Comparison of ENCODE assay signal across 8 cellular contexts in genomic region chr16:50671644-50672260, GRCh38. TPM values are rescaled to one million over a fixed set of nuclear protein-coding genes. Genes with fewer than 3 reads are reported as not detected.
DNase-seq lines count a peak whose midpoint lies in the region; ATAC-seq and TF ChIP-seq lines count a peak whose summit lies in the region.

No MANE protein-coding gene starts in this region.

- peaks cover 0 to 8% (median 0%) of the 10 kb centered on the region in 4 donors for H3K36me3 ChIP-seq in transverse colon

- ATAC-seq in HG03196 (IDR thresholded peaks at IDR 0.05; ENCODE audit: unreplicated experiment) = no peak

- H3K4me3 Mint-ChIP-seq in immature natural killer cell = no peak overlapping the region

- H3K4me3 ChIP-seq in transverse colon = no peak overlapping the region

- no peak for TF ChIP-seq EP300 in transverse colon (IDR thresholded peaks at IDR 0.05; ENCODE audit: low read depth)

- TF ChIP-seq CTCF in transverse colon (IDR thresholded peaks at IDR 0.05) = peak; percentile 19 to 56 (median 42)

- H3K9me3 Mint-ChIP-seq in immature natural killer cell = peaks cover 7 to 19% (median 15%) of the 10 kb centered on the region in 6 donors

- peak; percentile 82 for DNase-seq in DMS 273 (lab: John Stamatoyannopoulos, UW; ENCODE audit: unreplicated experiment)
- no peak for DNase-seq in DMS 273 treated with DMSO at 0.1 percent for 48 hours (lab: John Stamatoyannopoulos, UW)
- DNase-seq in NCI-H226 = peak; percentile 18
- peak; percentile 76 to 79 for DNase-seq in activated T-cell treated with anti-CD3 and anti-CD28 coated beads, Interleukin-2, amount 50 U/mL, for 48 hours
- peak in 2 of 3 donors; percentile 40 to 50 for DNase-seq in immature natural killer cell
- no peak for DNase-seq in transverse colon
- no peak for DNase-seq in GDM1 (lab: John Stamatoyannopoulos, UW)

- intact Hi-C loops in transverse colon (cut with DNase I; ENCODE audit: low total_unique reads) = no loop called here

- no peaks in the 10 kb centered on the region for H3K4me1 ChIP-seq in transverse colon

- no peak for TF ChIP-seq POLR2A in transverse colon (IDR thresholded peaks at IDR 0.05)

- peak overlapping the region; percentile 43 to 82 (median 68) for H3K27ac Mint-ChIP-seq in immature natural killer cell

- in situ Hi-C loops in transverse colon (cut with MboI; ENCODE audit: low pct_ligation_motif_present in 1 of 4, low pct_unique_long_range_greater_than_20kb in 1 of 4, low sequenced_read_pairs in 3 of 4) = loop anchor here in 2 of 4 donors (25.0 kb wide), 2 partner anchors 309 to 434 kb away; partner anchors contain the start of gene BRD7 (in 1 of the 2)

- WGBS in transverse colon (ENCODE audit: low coverage in 1 of 2), 2 donors = 43 to 67% methylated on average over 2 of the region's 2 CpGs

- peaks cover 0 to 10% (median 6%) of the 10 kb centered on the region in 3 donors for H3K27me3 Mint-ChIP-seq in immature natural killer cell (ENCODE audit: low read depth in 3 of 3)

- no peak overlapping the region for H3K27ac ChIP-seq in transverse colon

- peaks cover 24 to 30% of the 10 kb centered on the region in 2 donors for H3K4me1 Mint-ChIP-seq in immature natural killer cell

- H3K36me3 Mint-ChIP-seq in immature natural killer cell = peaks cover 43 to 65% (median 44%) of the 10 kb centered on the region in 3 donors

- peaks cover 15 to 25% of the 10 kb centered on the region in 2 donors for H3K9me3 ChIP-seq in transverse colon

- no peaks in the 10 kb centered on the region for H3K27me3 ChIP-seq in transverse colon

RNA-seq across cellular contexts. Expression of gene SNX20, which starts 9.4 kb away (rescaled TPM):
- 10 to 100 TPM; 28.7 to 74.9 (median 30.9) TPM for polyA plus RNA-seq in immature natural killer cell
- 1 to 10 TPM in 3 of 4 donors, under 1 TPM in 1; 0.20 to 4.3 (median 2.6) TPM for total RNA-seq in transverse colon

RNA-seq across cellular contexts. Expression of gene NOD2, which starts 21.7 kb away (rescaled TPM):
- polyA plus RNA-seq in immature natural killer cell = 1 to 10 TPM in 1 of 3 donors, under 1 TPM in 1, not detected in 1; 0.76 to 1.5 TPM
- 1 to 10 TPM in 2 of 4 donors, under 1 TPM in 1, not detected in 1; 0.41 to 2.6 (median 2.2) TPM for total RNA-seq in transverse colon

Comparison
In these comparisons a context has a peak if more than half of its experiments do, and no peak if none do; other contexts are left out.
1. DNase-seq: peak in DMS 273 (single experiment), NCI-H226 (single experiment), activated T-cell treated with anti-CD3 and anti-CD28 coated beads, Interleukin-2, amount 50 U/mL, for 48 hours (2 of 2) and immature natural killer cell (2 of 3); none in DMS 273 treated with DMSO at 0.1 percent for 48 hours (single experiment), transverse colon (single experiment) and GDM1 (single experiment).